12 cellular contexts compared by ENCODE assay signal in genomic region chr6:3165631-3166534, GRCh38. TPM values are rescaled to one million over a fixed set of nuclear protein-coding genes. Genes with fewer than 3 reads are reported as not detected.
DNase-seq lines count a peak whose midpoint lies in the region; FAIRE-seq and TF ChIP-seq lines count a peak whose summit lies in the region.
"Had no signal": no experiment of that assay in that cellular context is flagged by ENCODE, and none has a peak within 500 bp of the region (broad histone marks: within the 10 kb centered on the region; RNA-seq: fewer than 3 reads in every experiment).

No MANE protein-coding gene starts in this region.

- FAIRE-seq in urothelium cell line (lab: Jason Lieb, UNC) = no peak

- H3K27me3 Mint-ChIP-seq in brain = peaks cover 5% of the 10 kb centered on the region

- 71 to 75% methylated on average over 7 of the region's 7 CpGs for WGBS in testis, 2 donors

- no peaks in the 10 kb centered on the region for H3K9me3 ChIP-seq in Loucy (ENCODE audit: insufficient read depth, low read depth, low read length)
- H3K9me3 ChIP-seq in testis = no peaks in the 10 kb centered on the region
- H3K9me3 ChIP-seq: ovary had no signal

- peaks cover 58% of the 10 kb centered on the region for H3K4me1 Mint-ChIP-seq in brain

- intact Hi-C loops in testis (cut with DNase I; ENCODE audit: low total_unique reads) = loop anchor here (10.0 kb wide), 1 partner anchor 89 kb away; the partner anchor contains the start of gene PSMG4

- no peaks in the 10 kb centered on the region for H3K9me2 ChIP-seq in Loucy (replicated peaks; ENCODE audit: low read depth, low read length)

- H3K27ac Mint-ChIP-seq in brain = peak overlapping the region in 4 of 5 experiments; percentile 23 to 72 (median 52)
- H3K27ac Mint-ChIP-seq: stimulated activated naive CD8-positive, alpha-beta T cell treated with anti-CD3 and anti-CD28 coated beads, Interleukin-15, amount 100 ng/mL, for 72 hours had no signal

- H4K20me1 ChIP-seq in Loucy (ENCODE audit: insufficient read depth, low read length, poor library complexity, severe bottlenecking) = no peaks in the 10 kb centered on the region

- H3K79me2 ChIP-seq in Loucy (ENCODE audit: insufficient read depth, low read length) = peaks cover 3% of the 10 kb centered on the region; the same call in 1 of the 2 replicates

- TF ChIP-seq POLR2A in testis (IDR thresholded peaks at IDR 0.05) = no peak

- H3K4me1 ChIP-seq in Loucy (ENCODE audit: insufficient read depth, low read length, poor library complexity, severe bottlenecking) (peaks cover 35% of the 10 kb centered on the region), testis (no peaks in the 10 kb centered on the region)

- H3F3A ChIP-seq in Loucy (ENCODE audit: low read depth) = peaks cover 4% of the 10 kb centered on the region; the same call in 1 of the 2 replicates

- peak overlapping the region; percentile 78 for H2AFZ ChIP-seq in Loucy (ENCODE audit: low read length)

- peaks cover 0 to 2% (median 0%) of the 10 kb centered on the region in 5 experiments for H3K9me3 Mint-ChIP-seq in brain
- H3K9me3 Mint-ChIP-seq: stimulated activated naive CD8-positive, alpha-beta T cell treated with anti-CD3 and anti-CD28 coated beads, Interleukin-15, amount 100 ng/mL, for 72 hours had no signal

- TF ChIP-seq CTCF in Loucy (conservative IDR thresholded peaks at IDR 0.05; ENCODE audit: low read length) (no peak), brain (conservative IDR thresholded peaks at IDR 0.05) (no peak), testis (IDR thresholded peaks at IDR 0.05) (no peak)

- H3K4me3 Mint-ChIP-seq in brain = peak overlapping the region in 1 of 5 experiments; percentile 7
- H3K4me3 Mint-ChIP-seq: stimulated activated naive CD8-positive, alpha-beta T cell treated with anti-CD3 and anti-CD28 coated beads, Interleukin-15, amount 100 ng/mL, for 72 hours had no signal

- H3K4me2 ChIP-seq in Loucy (ENCODE audit: low read depth, low read length, poor library complexity, severe bottlenecking) = no peak overlapping the region

- H3K27ac ChIP-seq in testis = no peak overlapping the region
- H3K27ac ChIP-seq: ovary had no signal

- H3K27me3 ChIP-seq in Loucy (ENCODE audit: insufficient read depth, low read length, poor library complexity, severe bottlenecking) = no peaks in the 10 kb centered on the region
- H3K27me3 ChIP-seq in testis = no peaks in the 10 kb centered on the region
- H3K27me3 ChIP-seq: ovary had no signal

- no peak overlapping the region for H3K9ac ChIP-seq in Loucy (ENCODE audit: low read depth, low read length, poor library complexity, severe bottlenecking)

- H3K4me3 ChIP-seq in Loucy (ENCODE audit: low read length, poor library complexity, severe bottlenecking) (no peak overlapping the region), testis (no peak overlapping the region)
- H3K4me3 ChIP-seq: ovary had no signal

- H3K36me3 ChIP-seq in Loucy (ENCODE audit: insufficient read depth, low read length) (no peaks in the 10 kb centered on the region), testis (ENCODE audit: low read depth, missing control alignments) (no peaks in the 10 kb centered on the region)
- H3K36me3 ChIP-seq: ovary had no signal

- H3K36me3 Mint-ChIP-seq in brain = no peaks in the 10 kb centered on the region

- DNase-seq in EH (ENCODE audit: low read depth) = peak; percentile 83
- peak; percentile 86 for DNase-seq in islet precursor cell
- no peak for DNase-seq in urothelium cell line (ENCODE audit: low spot score)
- DNase-seq in NCI-H2081 (lab: John Stamatoyannopoulos, UW) = no peak
- DNase-seq in testis = no peak
- DNase-seq in activated CD4-positive, CD25-positive, alpha-beta regulatory T cell treated with anti-CD3 and anti-CD28 coated beads, Interleukin-2, amount 50 U/mL, for 72 hours = no peak
- DNase-seq: anterior cingulate cortex; Calu3; ovary; stimulated activated naive CD8-positive, alpha-beta T cell treated with anti-CD3 and anti-CD28 coated beads, Interleukin-15, amount 100 ng/mL, for 72 hours had no signal

RNA-seq across cellular contexts. Expression of gene TUBB2A, which starts 8.5 kb away (rescaled TPM):
- polyA plus RNA-seq in brain (ENCODE audit: insufficient read depth, low read depth, low replicate concordance) = 610 TPM
- 10 to 100 TPM; 13.5 to 17.7 TPM for total RNA-seq in testis
- 23.7 TPM for polyA plus RNA-seq in testis (ENCODE audit: insufficient read depth, low read depth, low replicate concordance)

RNA-seq across cellular contexts. Expression of gene BPHL, which starts 47.4 kb away (rescaled TPM):
- polyA plus RNA-seq in brain (ENCODE audit: insufficient read depth, low read depth, low replicate concordance) (40.9 TPM), testis (ENCODE audit: insufficient read depth, low read depth, low replicate concordance) (14.3 TPM)
- total RNA-seq in testis = 10 to 100 TPM; 16.8 TPM

Comparison
In these comparisons a context has a peak if more than half of its experiments do, and no peak if none do; other contexts are left out.
1. DNase-seq: peak in EH (single experiment) and islet precursor cell (single experiment); none in urothelium cell line (single experiment), NCI-H2081 (0 of 2), testis (single experiment) and activated CD4-positive, CD25-positive, alpha-beta regulatory T cell treated with anti-CD3 and anti-CD28 coated beads, Interleukin-2, amount 50 U/mL, for 72 hours (single experiment).
2. RNA of gene TUBB2A, which starts 8.5 kb away (polyA plus RNA-seq): 610 TPM in brain (single experiment); 23.7 TPM in testis (single experiment); every median in the first group is over 10 times any median in the second.